2 cellular contexts compared by ENCODE assay signal in the genomic region with DNA sequence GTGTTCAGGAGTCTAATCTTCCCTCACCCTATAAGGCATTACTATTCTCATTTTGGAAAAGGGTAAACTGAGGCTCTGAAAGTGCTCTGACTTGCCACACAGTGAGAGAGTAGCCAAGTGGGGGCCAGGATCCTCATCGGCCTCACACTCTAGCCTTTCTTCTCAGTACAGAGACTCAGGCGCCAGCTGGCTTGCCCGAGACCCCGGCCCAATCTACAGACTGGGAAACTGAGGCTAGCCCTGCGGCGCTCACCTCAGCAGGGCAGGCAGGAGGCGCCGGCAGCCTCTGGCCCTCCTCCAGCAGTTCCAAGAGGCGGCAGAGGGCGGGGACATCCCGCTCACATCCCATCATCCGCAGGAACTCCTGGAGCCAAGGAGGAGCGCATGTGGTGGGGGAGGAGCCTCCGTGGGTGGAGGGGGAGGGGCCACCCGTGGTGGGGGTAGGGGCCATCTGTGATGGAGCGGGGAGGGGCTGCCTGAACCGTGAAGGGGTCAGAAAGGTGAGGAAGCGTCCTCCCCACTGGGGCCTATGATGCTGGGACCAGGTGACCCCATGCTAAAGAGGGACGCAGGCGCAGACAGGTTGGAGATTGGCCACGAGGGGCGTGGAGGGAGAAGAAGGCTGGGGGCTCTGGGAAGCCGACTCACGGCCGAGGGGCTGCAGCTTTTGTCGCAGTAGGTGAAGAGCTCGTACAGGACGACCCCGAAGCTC.
A peak's percentile ranks its signal among the peaks of the same experiment; 100 is the strongest.
TF ChIP-seq lines count a peak whose summit lies in the region.

No MANE protein-coding gene starts in this region.

TF ChIP-seq in A549, 52 proteins besides CTCF, POLR2A, EP300 and RAD21 (continued from another document):
- TF ChIP-seq, protein P1, sequence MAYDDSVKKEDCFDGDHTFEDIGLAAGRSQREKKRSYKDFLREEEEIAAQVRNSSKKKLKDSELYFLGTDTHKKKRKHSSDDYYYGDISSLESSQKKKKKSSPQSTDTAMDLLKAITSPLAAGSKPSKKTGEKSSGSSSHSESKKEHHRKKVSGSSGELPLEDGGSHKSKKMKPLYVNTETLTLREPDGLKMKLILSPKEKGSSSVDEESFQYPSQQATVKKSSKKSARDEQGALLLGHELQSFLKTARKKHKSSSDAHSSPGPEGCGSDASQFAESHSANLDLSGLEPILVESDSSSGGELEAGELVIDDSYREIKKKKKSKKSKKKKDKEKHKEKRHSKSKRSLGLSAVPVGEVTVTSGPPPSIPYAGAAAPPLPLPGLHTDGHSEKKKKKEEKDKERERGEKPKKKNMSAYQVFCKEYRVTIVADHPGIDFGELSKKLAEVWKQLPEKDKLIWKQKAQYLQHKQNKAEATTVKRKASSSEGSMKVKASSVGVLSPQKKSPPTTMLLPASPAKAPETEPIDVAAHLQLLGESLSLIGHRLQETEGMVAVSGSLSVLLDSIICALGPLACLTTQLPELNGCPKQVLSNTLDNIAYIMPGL (CRISPR knock-in tag; IDR thresholded peaks at IDR 0.05; ENCODE audit: borderline replicate concordance), result no peak
- TF ChIP-seq, protein P2, sequence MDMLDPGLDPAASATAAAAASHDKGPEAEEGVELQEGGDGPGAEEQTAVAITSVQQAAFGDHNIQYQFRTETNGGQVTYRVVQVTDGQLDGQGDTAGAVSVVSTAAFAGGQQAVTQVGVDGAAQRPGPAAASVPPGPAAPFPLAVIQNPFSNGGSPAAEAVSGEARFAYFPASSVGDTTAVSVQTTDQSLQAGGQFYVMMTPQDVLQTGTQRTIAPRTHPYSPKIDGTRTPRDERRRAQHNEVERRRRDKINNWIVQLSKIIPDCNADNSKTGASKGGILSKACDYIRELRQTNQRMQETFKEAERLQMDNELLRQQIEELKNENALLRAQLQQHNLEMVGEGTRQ (IDR thresholded peaks at IDR 0.05), result peak; percentile 38; the same call in 1 of the 2 replicates
- no peak for TF ChIP-seq NR3C1 (IDR thresholded peaks at IDR 0.05)
- TF ChIP-seq CHD4 (IDR thresholded peaks at IDR 0.05; ENCODE audit: borderline replicate concordance), result peak; percentile 74; the same call in 1 of the 2 replicates
- TF ChIP-seq ZNF302 (CRISPR knock-in tag; IDR thresholded peaks at IDR 0.05), result no peak
- no peak for TF ChIP-seq HOXA7 (CRISPR knock-in tag; IDR thresholded peaks at IDR 0.05)
- no peak for TF ChIP-seq NPAS2 (CRISPR knock-in tag; IDR thresholded peaks at IDR 0.05; ENCODE audit: borderline replicate concordance)
- TF ChIP-seq, protein P3, sequence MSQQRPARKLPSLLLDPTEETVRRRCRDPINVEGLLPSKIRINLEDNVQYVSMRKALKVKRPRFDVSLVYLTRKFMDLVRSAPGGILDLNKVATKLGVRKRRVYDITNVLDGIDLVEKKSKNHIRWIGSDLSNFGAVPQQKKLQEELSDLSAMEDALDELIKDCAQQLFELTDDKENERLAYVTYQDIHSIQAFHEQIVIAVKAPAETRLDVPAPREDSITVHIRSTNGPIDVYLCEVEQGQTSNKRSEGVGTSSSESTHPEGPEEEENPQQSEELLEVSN (IDR thresholded peaks at IDR 0.05; ENCODE audit: borderline replicate concordance, low read depth), result 0 out of 2 replicates have a peak, but pooled peaks have one; percentile 37

TF ChIP-seq in WTC11, 78 proteins besides CTCF, POLR2A, EP300 and RAD21 (continued from another document):
- TF ChIP-seq, protein P4, sequence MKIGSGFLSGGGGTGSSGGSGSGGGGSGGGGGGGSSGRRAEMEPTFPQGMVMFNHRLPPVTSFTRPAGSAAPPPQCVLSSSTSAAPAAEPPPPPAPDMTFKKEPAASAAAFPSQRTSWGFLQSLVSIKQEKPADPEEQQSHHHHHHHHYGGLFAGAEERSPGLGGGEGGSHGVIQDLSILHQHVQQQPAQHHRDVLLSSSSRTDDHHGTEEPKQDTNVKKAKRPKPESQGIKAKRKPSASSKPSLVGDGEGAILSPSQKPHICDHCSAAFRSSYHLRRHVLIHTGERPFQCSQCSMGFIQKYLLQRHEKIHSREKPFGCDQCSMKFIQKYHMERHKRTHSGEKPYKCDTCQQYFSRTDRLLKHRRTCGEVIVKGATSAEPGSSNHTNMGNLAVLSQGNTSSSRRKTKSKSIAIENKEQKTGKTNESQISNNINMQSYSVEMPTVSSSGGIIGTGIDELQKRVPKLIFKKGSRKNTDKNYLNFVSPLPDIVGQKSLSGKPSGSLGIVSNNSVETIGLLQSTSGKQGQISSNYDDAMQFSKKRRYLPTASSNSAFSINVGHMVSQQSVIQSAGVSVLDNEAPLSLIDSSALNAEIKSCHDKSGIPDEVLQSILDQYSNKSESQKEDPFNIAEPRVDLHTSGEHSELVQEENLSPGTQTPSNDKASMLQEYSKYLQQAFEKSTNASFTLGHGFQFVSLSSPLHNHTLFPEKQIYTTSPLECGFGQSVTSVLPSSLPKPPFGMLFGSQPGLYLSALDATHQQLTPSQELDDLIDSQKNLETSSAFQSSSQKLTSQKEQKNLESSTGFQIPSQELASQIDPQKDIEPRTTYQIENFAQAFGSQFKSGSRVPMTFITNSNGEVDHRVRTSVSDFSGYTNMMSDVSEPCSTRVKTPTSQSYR (CRISPR knock-in tag; IDR thresholded peaks at IDR 0.05), result 0 out of 2 replicates have a peak, but pooled peaks have one; percentile 60
- TF ChIP-seq ZNF232 (CRISPR knock-in tag; IDR thresholded peaks at IDR 0.05), result no peak
- TF ChIP-seq, protein P5, sequence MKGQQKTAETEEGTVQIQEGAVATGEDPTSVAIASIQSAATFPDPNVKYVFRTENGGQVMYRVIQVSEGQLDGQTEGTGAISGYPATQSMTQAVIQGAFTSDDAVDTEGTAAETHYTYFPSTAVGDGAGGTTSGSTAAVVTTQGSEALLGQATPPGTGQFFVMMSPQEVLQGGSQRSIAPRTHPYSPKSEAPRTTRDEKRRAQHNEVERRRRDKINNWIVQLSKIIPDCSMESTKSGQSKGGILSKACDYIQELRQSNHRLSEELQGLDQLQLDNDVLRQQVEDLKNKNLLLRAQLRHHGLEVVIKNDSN (CRISPR knock-in tag; IDR thresholded peaks at IDR 0.05), result peak; percentile 57; the same call in 1 of the 2 replicates
- TF ChIP-seq, protein P6, sequence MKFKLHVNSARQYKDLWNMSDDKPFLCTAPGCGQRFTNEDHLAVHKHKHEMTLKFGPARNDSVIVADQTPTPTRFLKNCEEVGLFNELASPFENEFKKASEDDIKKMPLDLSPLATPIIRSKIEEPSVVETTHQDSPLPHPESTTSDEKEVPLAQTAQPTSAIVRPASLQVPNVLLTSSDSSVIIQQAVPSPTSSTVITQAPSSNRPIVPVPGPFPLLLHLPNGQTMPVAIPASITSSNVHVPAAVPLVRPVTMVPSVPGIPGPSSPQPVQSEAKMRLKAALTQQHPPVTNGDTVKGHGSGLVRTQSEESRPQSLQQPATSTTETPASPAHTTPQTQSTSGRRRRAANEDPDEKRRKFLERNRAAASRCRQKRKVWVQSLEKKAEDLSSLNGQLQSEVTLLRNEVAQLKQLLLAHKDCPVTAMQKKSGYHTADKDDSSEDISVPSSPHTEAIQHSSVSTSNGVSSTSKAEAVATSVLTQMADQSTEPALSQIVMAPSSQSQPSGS (CRISPR knock-in tag; IDR thresholded peaks at IDR 0.05; ENCODE audit: borderline replicate concordance, low read depth), result no peak
- 0 out of 2 replicates have a peak, but pooled peaks have one; percentile 44 for TF ChIP-seq TCF7 (CRISPR knock-in tag; IDR thresholded peaks at IDR 0.05; ENCODE audit: low read depth)
- peak; percentile 57; the same call in 1 of the 2 replicates for TF ChIP-seq FOXP1 (CRISPR knock-in tag; IDR thresholded peaks at IDR 0.05; ENCODE audit: borderline replicate concordance)
- TF ChIP-seq, protein P7, sequence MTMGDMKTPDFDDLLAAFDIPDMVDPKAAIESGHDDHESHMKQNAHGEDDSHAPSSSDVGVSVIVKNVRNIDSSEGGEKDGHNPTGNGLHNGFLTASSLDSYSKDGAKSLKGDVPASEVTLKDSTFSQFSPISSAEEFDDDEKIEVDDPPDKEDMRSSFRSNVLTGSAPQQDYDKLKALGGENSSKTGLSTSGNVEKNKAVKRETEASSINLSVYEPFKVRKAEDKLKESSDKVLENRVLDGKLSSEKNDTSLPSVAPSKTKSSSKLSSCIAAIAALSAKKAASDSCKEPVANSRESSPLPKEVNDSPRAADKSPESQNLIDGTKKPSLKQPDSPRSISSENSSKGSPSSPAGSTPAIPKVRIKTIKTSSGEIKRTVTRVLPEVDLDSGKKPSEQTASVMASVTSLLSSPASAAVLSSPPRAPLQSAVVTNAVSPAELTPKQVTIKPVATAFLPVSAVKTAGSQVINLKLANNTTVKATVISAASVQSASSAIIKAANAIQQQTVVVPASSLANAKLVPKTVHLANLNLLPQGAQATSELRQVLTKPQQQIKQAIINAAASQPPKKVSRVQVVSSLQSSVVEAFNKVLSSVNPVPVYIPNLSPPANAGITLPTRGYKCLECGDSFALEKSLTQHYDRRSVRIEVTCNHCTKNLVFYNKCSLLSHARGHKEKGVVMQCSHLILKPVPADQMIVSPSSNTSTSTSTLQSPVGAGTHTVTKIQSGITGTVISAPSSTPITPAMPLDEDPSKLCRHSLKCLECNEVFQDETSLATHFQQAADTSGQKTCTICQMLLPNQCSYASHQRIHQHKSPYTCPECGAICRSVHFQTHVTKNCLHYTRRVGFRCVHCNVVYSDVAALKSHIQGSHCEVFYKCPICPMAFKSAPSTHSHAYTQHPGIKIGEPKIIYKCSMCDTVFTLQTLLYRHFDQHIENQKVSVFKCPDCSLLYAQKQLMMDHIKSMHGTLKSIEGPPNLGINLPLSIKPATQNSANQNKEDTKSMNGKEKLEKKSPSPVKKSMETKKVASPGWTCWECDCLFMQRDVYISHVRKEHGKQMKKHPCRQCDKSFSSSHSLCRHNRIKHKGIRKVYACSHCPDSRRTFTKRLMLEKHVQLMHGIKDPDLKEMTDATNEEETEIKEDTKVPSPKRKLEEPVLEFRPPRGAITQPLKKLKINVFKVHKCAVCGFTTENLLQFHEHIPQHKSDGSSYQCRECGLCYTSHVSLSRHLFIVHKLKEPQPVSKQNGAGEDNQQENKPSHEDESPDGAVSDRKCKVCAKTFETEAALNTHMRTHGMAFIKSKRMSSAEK (CRISPR knock-in tag; IDR thresholded peaks at IDR 0.05; ENCODE audit: borderline replicate concordance), result no peak
- peak; percentile 35; the same call in 1 of the 2 replicates for TF ChIP-seq ZNF121 (CRISPR knock-in tag; IDR thresholded peaks at IDR 0.05)
- TF ChIP-seq, protein P8, sequence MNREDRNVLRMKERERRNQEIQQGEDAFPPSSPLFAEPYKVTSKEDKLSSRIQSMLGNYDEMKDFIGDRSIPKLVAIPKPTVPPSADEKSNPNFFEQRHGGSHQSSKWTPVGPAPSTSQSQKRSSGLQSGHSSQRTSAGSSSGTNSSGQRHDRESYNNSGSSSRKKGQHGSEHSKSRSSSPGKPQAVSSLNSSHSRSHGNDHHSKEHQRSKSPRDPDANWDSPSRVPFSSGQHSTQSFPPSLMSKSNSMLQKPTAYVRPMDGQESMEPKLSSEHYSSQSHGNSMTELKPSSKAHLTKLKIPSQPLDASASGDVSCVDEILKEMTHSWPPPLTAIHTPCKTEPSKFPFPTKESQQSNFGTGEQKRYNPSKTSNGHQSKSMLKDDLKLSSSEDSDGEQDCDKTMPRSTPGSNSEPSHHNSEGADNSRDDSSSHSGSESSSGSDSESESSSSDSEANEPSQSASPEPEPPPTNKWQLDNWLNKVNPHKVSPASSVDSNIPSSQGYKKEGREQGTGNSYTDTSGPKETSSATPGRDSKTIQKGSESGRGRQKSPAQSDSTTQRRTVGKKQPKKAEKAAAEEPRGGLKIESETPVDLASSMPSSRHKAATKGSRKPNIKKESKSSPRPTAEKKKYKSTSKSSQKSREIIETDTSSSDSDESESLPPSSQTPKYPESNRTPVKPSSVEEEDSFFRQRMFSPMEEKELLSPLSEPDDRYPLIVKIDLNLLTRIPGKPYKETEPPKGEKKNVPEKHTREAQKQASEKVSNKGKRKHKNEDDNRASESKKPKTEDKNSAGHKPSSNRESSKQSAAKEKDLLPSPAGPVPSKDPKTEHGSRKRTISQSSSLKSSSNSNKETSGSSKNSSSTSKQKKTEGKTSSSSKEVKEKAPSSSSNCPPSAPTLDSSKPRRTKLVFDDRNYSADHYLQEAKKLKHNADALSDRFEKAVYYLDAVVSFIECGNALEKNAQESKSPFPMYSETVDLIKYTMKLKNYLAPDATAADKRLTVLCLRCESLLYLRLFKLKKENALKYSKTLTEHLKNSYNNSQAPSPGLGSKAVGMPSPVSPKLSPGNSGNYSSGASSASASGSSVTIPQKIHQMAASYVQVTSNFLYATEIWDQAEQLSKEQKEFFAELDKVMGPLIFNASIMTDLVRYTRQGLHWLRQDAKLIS (CRISPR knock-in tag; IDR thresholded peaks at IDR 0.05; ENCODE audit: borderline replicate concordance), result no peak
- TF ChIP-seq, protein P9, sequence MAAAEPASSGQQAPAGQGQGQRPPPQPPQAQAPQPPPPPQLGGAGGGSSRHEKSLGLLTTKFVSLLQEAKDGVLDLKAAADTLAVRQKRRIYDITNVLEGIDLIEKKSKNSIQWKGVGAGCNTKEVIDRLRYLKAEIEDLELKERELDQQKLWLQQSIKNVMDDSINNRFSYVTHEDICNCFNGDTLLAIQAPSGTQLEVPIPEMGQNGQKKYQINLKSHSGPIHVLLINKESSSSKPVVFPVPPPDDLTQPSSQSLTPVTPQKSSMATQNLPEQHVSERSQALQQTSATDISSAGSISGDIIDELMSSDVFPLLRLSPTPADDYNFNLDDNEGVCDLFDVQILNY (CRISPR knock-in tag; IDR thresholded peaks at IDR 0.05), result no peak; the same call in 1 of the 2 replicates
- TF ChIP-seq, protein P10, sequence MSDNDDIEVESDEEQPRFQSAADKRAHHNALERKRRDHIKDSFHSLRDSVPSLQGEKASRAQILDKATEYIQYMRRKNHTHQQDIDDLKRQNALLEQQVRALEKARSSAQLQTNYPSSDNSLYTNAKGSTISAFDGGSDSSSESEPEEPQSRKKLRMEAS (CRISPR knock-in tag; IDR thresholded peaks at IDR 0.05), result peak; percentile 77
- TF ChIP-seq, protein P11, sequence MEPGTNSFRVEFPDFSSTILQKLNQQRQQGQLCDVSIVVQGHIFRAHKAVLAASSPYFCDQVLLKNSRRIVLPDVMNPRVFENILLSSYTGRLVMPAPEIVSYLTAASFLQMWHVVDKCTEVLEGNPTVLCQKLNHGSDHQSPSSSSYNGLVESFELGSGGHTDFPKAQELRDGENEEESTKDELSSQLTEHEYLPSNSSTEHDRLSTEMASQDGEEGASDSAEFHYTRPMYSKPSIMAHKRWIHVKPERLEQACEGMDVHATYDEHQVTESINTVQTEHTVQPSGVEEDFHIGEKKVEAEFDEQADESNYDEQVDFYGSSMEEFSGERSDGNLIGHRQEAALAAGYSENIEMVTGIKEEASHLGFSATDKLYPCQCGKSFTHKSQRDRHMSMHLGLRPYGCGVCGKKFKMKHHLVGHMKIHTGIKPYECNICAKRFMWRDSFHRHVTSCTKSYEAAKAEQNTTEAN (CRISPR knock-in tag; IDR thresholded peaks at IDR 0.05), result no peak
- TF ChIP-seq, protein P12, sequence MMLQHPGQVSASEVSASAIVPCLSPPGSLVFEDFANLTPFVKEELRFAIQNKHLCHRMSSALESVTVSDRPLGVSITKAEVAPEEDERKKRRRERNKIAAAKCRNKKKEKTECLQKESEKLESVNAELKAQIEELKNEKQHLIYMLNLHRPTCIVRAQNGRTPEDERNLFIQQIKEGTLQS (CRISPR knock-in tag; conservative IDR thresholded peaks at IDR 0.05), result no peak
- no peak for TF ChIP-seq ZNF416 (CRISPR knock-in tag; IDR thresholded peaks at IDR 0.05)
- TF ChIP-seq SP1 (CRISPR knock-in tag; conservative IDR thresholded peaks at IDR 0.05), result peak; percentile 81
